ENCODE assay signal across 18 cellular contexts in the genomic region with DNA sequence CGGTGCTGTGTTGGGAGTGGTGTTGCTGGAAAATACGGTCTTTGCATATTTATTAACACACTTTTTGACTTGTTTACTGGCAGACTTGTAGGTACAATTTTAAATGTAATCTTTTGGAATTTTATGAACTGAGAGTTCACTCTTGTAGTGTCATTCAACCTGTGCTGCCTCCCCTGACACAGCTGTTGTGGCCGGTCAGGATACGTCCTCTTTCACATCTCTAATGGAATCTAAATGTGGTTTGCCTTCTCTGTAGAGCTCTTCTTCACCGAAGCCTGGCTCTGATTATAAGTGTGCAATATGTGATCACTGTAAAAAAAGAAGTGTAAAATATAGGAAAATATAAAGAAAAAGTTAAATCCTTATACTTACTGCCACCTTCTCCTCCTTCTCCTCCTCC.
"Had no signal": no experiment of that assay in that cellular context is flagged by ENCODE, and none has a peak within 500 bp of the region (broad histone marks: within the 10 kb centered on the region; RNA-seq: fewer than 3 reads in every experiment).

No MANE protein-coding gene starts in this region.

- ATAC-seq: heart left ventricle; left lung; naive thymus-derived CD8-positive, alpha-beta T cell; pancreas; sciatic nerve; stimulated activated effector memory CD8-positive, alpha-beta T cell treated with anti-CD3 and anti-CD28 coated beads, Interleukin-12 subunit alpha, Interleukin-12 subunit beta, amount 100 ng/mL, for 72 hours had no signal

- H3K27me3 ChIP-seq: cardiac muscle cell, heart left ventricle, left lung, neutrophil, pancreas, tibial nerve had no signal

- H3K4me3 Mint-ChIP-seq: activated naive CD8-positive, alpha-beta T cell; endodermal cell; naive thymus-derived CD8-positive, alpha-beta T cell; stimulated activated effector memory CD8-positive, alpha-beta T cell treated with anti-CD3 and anti-CD28 coated beads, Interleukin-12 subunit alpha, Interleukin-12 subunit beta, amount 100 ng/mL, for 72 hours had no signal

- DNase-seq: activated CD4-positive, alpha-beta T cell treated with anti-CD3 and anti-CD28 coated beads, Interleukin-2, amount 50 U/mL, for 4 hours; activated gamma-delta T cell; endodermal cell; heart left ventricle; left lung; naive thymus-derived CD8-positive, alpha-beta T cell; pancreas; stimulated activated CD4-positive, alpha-beta T cell treated with anti-CD3 and anti-CD28 coated beads, Interleukin-4, amount 100 ng/mL, for 24 hours; SW 1271; T-helper 2 cell; WERI-Rb-1 had no signal

- H3K9me3 Mint-ChIP-seq: endodermal cell; naive thymus-derived CD8-positive, alpha-beta T cell; stimulated activated effector memory CD8-positive, alpha-beta T cell treated with anti-CD3 and anti-CD28 coated beads, Interleukin-12 subunit alpha, Interleukin-12 subunit beta, amount 100 ng/mL, for 72 hours had no signal

- H3K27ac Mint-ChIP-seq: activated naive CD8-positive, alpha-beta T cell; endodermal cell; stimulated activated effector memory CD8-positive, alpha-beta T cell treated with anti-CD3 and anti-CD28 coated beads, Interleukin-12 subunit alpha, Interleukin-12 subunit beta, amount 100 ng/mL, for 72 hours had no signal

- H3K27me3 Mint-ChIP-seq: activated naive CD8-positive, alpha-beta T cell; naive thymus-derived CD8-positive, alpha-beta T cell had no signal

- H3K4me1 ChIP-seq: left lung had no signal

- H3K9me3 ChIP-seq: heart left ventricle, left lung, neutrophil, pancreas, tibial nerve had no signal

- H3K36me3 ChIP-seq: cardiac muscle cell, pancreas, tibial nerve had no signal

- H3K4me3 ChIP-seq: cardiac muscle cell, heart left ventricle, left lung, pancreas, tibial nerve had no signal

- H3K27ac ChIP-seq: epithelial cell of prostate, pancreas, WERI-Rb-1 had no signal
